ENCODE assay signal across 1 cellular context in genomic region chr1:1779691-1780597, GRCh38.
TF ChIP-seq lines count a peak whose summit lies in the region.

No MANE protein-coding gene starts in this region.

TF ChIP-seq in K562, 482 proteins besides CTCF, POLR2A, EP300 and RAD21 (continued from another document and continues in another):
- TF ChIP-seq MXD1 (CRISPR knock-in tag; IDR thresholded peaks at IDR 0.05; ENCODE audit: borderline replicate concordance, poor library complexity, severe bottlenecking) (no peak), ZFP36 (IDR thresholded peaks at IDR 0.05; ENCODE audit: low read depth, low read length, partially characterized antibody) (peak; percentile 18), RB1 (IDR thresholded peaks at IDR 0.05; ENCODE audit: low read depth) (peak; percentile 21; the same call in 1 of the 2 replicates), SMARCA4 (IDR thresholded peaks at IDR 0.05) (peak; percentile 31; the same call in 1 of the 2 replicates), CREB1 (IDR thresholded peaks at IDR 0.05) (peak; percentile 34; the same call in 1 of the 2 replicates), CREB1 (CRISPR knock-in tag; IDR thresholded peaks at IDR 0.05) (no peak; the same call in 1 of the 2 replicates), YBX1 (IDR thresholded peaks at IDR 0.05) (no peak), GTF3C2 (IDR thresholded peaks at IDR 0.05; ENCODE audit: borderline replicate concordance, extremely low read depth, insufficient read length) (no peak), TAF9B (IDR thresholded peaks at IDR 0.05; ENCODE audit: partially characterized antibody) (no peak), KLF13 (tag; IDR thresholded peaks at IDR 0.05; ENCODE audit: borderline replicate concordance, low read depth) (no peak), PHB (CRISPR knock-in tag; IDR thresholded peaks at IDR 0.05) (no peak), LEF1 (IDR thresholded peaks at IDR 0.05) (peak; percentile 31; the same call in 1 of the 2 replicates), ATF1 (CRISPR knock-in tag; IDR thresholded peaks at IDR 0.05) (no peak), ATF1 (tag; IDR thresholded peaks at IDR 0.05) (0 out of 2 replicates have a peak, but pooled peaks have one; percentile 21), SREBF1 (IDR thresholded peaks at IDR 0.05; ENCODE audit: borderline replicate concordance, low read depth, low read length) (no peak), CEBPG (CRISPR knock-in tag; IDR thresholded peaks at IDR 0.05) (peak; percentile 96), CEBPG (tag; conservative IDR thresholded peaks at IDR 0.05 in 1 of 2, IDR thresholded peaks at IDR 0.05 in 1 of 2) (peak; percentile 97), PURB (CRISPR knock-in tag; IDR thresholded peaks at IDR 0.05; ENCODE audit: low read depth) (peak; percentile 16; the same call in 1 of the 2 replicates), EGR1 (conservative IDR thresholded peaks at IDR 0.05) (peak; percentile 41; the same call in 1 of the 2 replicates), MYNN (IDR thresholded peaks at IDR 0.05) (peak; percentile 59; the same call in 1 of the 2 replicates), MYNN (CRISPR knock-in tag; IDR thresholded peaks at IDR 0.05) (no peak), ARID1B (IDR thresholded peaks at IDR 0.05) (peak; percentile 34; the same call in 1 of the 2 replicates), FOXA3 (CRISPR knock-in tag; conservative IDR thresholded peaks at IDR 0.05 in 1 of 2, IDR thresholded peaks at IDR 0.05 in 1 of 2) (peak in 1 of 2 experiments; percentile 16; a peak in 1 of 4 replicates), CEBPB (tag; IDR thresholded peaks at IDR 0.05) (peak; percentile 100), CBX3 (IDR thresholded peaks at IDR 0.05; ENCODE audit: borderline replicate concordance in 1 of 2, low read length in 2 of 2) (no peak), ATF3 (IDR thresholded peaks at IDR 0.05) (peak; percentile 69), ATF3 (CRISPR knock-in tag; conservative IDR thresholded peaks at IDR 0.05) (no peak), MTA3 (IDR thresholded peaks at IDR 0.05; ENCODE audit: borderline replicate concordance) (peak; percentile 56; the same call in 1 of the 2 replicates), ATF7 (IDR thresholded peaks at IDR 0.05) (peak; percentile 52; the same call in 1 of the 2 replicates), ELF1 (tag; IDR thresholded peaks at IDR 0.05) (peak; percentile 35; the same call in 1 of the 2 replicates), HDAC1 (IDR thresholded peaks at IDR 0.05) (peak in 1 of 2 experiments; percentile 47; a peak in 2 of 4 replicates), RERE (CRISPR knock-in tag; IDR thresholded peaks at IDR 0.05; ENCODE audit: borderline replicate concordance) (peak; percentile 66; the same call in 1 of the 2 replicates), CREM (IDR thresholded peaks at IDR 0.05; ENCODE audit: low read depth) (peak; percentile 58; the same call in 1 of the 2 replicates), SOX6 (IDR thresholded peaks at IDR 0.05) (peak; percentile 98), NR3C1 (CRISPR knock-in tag; IDR thresholded peaks at IDR 0.05) (no peak), HEY1 (CRISPR knock-in tag; IDR thresholded peaks at IDR 0.05; ENCODE audit: borderline replicate concordance) (no peak), HDAC2 (IDR thresholded peaks at IDR 0.05) (peak; percentile 62), ZNF75A (CRISPR knock-in tag; IDR thresholded peaks at IDR 0.05) (peak; percentile 22; the same call in 1 of the 2 replicates), ESRRA (IDR thresholded peaks at IDR 0.05; ENCODE audit: borderline replicate concordance, low read depth) (peak; percentile 99), GTF2F1 (IDR thresholded peaks at IDR 0.05; ENCODE audit: low read depth, low read length) (no peak), TEAD4 (IDR thresholded peaks at IDR 0.05; ENCODE audit: low read length) (peak; percentile 42; the same call in 1 of the 2 replicates), TEAD4 (CRISPR knock-in tag; IDR thresholded peaks at IDR 0.05; ENCODE audit: borderline replicate concordance) (no peak), ZBTB5 (IDR thresholded peaks at IDR 0.05) (no peak)
- TF ChIP-seq, protein P1, sequence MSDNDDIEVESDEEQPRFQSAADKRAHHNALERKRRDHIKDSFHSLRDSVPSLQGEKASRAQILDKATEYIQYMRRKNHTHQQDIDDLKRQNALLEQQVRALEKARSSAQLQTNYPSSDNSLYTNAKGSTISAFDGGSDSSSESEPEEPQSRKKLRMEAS (CRISPR knock-in tag; IDR thresholded peaks at IDR 0.05) = peak; percentile 13; the same call in 1 of the 2 replicates
- TF ChIP-seq, protein P2, sequence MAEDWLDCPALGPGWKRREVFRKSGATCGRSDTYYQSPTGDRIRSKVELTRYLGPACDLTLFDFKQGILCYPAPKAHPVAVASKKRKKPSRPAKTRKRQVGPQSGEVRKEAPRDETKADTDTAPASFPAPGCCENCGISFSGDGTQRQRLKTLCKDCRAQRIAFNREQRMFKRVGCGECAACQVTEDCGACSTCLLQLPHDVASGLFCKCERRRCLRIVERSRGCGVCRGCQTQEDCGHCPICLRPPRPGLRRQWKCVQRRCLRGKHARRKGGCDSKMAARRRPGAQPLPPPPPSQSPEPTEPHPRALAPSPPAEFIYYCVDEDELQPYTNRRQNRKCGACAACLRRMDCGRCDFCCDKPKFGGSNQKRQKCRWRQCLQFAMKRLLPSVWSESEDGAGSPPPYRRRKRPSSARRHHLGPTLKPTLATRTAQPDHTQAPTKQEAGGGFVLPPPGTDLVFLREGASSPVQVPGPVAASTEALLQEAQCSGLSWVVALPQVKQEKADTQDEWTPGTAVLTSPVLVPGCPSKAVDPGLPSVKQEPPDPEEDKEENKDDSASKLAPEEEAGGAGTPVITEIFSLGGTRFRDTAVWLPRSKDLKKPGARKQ (CRISPR knock-in tag; IDR thresholded peaks at IDR 0.05) = no peak
- TF ChIP-seq, protein P3, sequence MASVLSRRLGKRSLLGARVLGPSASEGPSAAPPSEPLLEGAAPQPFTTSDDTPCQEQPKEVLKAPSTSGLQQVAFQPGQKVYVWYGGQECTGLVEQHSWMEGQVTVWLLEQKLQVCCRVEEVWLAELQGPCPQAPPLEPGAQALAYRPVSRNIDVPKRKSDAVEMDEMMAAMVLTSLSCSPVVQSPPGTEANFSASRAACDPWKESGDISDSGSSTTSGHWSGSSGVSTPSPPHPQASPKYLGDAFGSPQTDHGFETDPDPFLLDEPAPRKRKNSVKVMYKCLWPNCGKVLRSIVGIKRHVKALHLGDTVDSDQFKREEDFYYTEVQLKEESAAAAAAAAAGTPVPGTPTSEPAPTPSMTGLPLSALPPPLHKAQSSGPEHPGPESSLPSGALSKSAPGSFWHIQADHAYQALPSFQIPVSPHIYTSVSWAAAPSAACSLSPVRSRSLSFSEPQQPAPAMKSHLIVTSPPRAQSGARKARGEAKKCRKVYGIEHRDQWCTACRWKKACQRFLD (CRISPR knock-in tag; IDR thresholded peaks at IDR 0.05) = peak; percentile 41; the same call in 1 of the 2 replicates
- TF ChIP-seq, protein P4, sequence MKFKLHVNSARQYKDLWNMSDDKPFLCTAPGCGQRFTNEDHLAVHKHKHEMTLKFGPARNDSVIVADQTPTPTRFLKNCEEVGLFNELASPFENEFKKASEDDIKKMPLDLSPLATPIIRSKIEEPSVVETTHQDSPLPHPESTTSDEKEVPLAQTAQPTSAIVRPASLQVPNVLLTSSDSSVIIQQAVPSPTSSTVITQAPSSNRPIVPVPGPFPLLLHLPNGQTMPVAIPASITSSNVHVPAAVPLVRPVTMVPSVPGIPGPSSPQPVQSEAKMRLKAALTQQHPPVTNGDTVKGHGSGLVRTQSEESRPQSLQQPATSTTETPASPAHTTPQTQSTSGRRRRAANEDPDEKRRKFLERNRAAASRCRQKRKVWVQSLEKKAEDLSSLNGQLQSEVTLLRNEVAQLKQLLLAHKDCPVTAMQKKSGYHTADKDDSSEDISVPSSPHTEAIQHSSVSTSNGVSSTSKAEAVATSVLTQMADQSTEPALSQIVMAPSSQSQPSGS (CRISPR knock-in tag; IDR thresholded peaks at IDR 0.05) = no peak
- TF ChIP-seq, protein P5, sequence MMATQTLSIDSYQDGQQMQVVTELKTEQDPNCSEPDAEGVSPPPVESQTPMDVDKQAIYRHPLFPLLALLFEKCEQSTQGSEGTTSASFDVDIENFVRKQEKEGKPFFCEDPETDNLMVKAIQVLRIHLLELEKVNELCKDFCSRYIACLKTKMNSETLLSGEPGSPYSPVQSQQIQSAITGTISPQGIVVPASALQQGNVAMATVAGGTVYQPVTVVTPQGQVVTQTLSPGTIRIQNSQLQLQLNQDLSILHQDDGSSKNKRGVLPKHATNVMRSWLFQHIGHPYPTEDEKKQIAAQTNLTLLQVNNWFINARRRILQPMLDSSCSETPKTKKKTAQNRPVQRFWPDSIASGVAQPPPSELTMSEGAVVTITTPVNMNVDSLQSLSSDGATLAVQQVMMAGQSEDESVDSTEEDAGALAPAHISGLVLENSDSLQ (IDR thresholded peaks at IDR 0.05) = peak; percentile 77
